In the genomic region with DNA sequence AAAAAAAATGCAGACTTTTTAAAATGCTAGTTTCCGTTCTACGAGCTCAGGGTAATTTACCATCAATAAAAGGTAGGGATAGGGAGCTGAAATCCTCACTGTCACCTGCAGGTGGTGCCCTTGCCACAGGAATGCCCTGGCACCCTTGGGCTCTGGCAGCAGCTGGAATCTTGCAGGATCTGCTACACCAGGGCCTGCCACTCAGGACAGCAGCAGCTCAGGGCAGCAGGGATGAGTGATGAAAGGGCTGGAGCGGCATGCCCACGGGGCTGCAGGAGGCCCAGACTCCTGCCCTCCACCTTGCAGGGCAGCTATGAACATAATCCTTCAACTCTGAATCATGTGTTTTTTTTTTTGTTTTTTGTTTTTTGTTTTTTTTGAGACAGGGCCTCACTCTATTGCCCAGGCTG, we compare ENCODE assay signal across 8 cellular contexts. TPM values are rescaled to one million over a fixed set of nuclear protein-coding genes. Genes with fewer than 3 reads are reported as not detected.
DNase-seq lines count a peak whose midpoint lies in the region; ATAC-seq and TF ChIP-seq lines count a peak whose summit lies in the region.

No MANE protein-coding gene starts in this region.

- no peaks in the 10 kb centered on the region for H3K9me3 Mint-ChIP-seq in endodermal cell

- H3K9me3 ChIP-seq in endodermal cell (ENCODE audit: control insufficient read depth, low read length), result no peaks in the 10 kb centered on the region
- no peaks in the 10 kb centered on the region for H3K9me3 ChIP-seq in mucosa of descending colon

- no peak overlapping the region for H3K4me3 ChIP-seq in endodermal cell (ENCODE audit: low read length)
- H3K4me3 ChIP-seq in mucosa of descending colon, result no peak overlapping the region

- no peak overlapping the region for H3K27ac Mint-ChIP-seq in endodermal cell

- TF ChIP-seq CTCF in endodermal cell (conservative IDR thresholded peaks at IDR 0.05), result peak; percentile 97
- TF ChIP-seq CTCF in mucosa of descending colon (IDR thresholded peaks at IDR 0.05), result peak; percentile 75

- H3K4me3 Mint-ChIP-seq in endodermal cell, result no peak overlapping the region

- intact Hi-C loops in mucosa of descending colon (cut with DNase I, micrococcal nuclease), result loop anchor here (2.0 to 10.0 kb wide), 3 partner anchors 99 to 226 kb away; no protein-coding TSS in a partner anchor

- H3K27me3 ChIP-seq in endodermal cell (ENCODE audit: control insufficient read depth, insufficient read depth, low read length, poor library complexity, severe bottlenecking), result no peaks in the 10 kb centered on the region

- H3K4me1 ChIP-seq in endodermal cell (ENCODE audit: control insufficient read depth, insufficient read depth, low read length), result no peaks in the 10 kb centered on the region
- no peaks in the 10 kb centered on the region for H3K4me1 ChIP-seq in mucosa of descending colon (ENCODE audit: low read depth)

- H3K36me3 ChIP-seq in endodermal cell (ENCODE audit: control insufficient read depth, insufficient read depth, low read length), result no peaks in the 10 kb centered on the region
- H3K36me3 ChIP-seq in mucosa of descending colon (ENCODE audit: low read depth), result no peaks in the 10 kb centered on the region

- ATAC-seq in mucosa of descending colon, result peak; percentile 98
- no peak for ATAC-seq in GM18861 (IDR thresholded peaks at IDR 0.05; ENCODE audit: unreplicated experiment)

- no peak overlapping the region for H3K9ac ChIP-seq in endodermal cell (ENCODE audit: extremely low read depth, low read length, poor library complexity, severe bottlenecking)

- peaks cover 2% of the 10 kb centered on the region for H3K4me1 Mint-ChIP-seq in endodermal cell

- H3K27ac ChIP-seq in endodermal cell (ENCODE audit: low read depth, low read length), result no peak overlapping the region

- H3K36me3 Mint-ChIP-seq in endodermal cell (ENCODE audit: low read depth), result peaks cover 3% of the 10 kb centered on the region

- DNase-seq in COLO668 (lab: John Stamatoyannopoulos, UW; ENCODE audit: unreplicated experiment) (peak; percentile 76), HS-27A (ENCODE audit: low read depth) (peak; percentile 46), NOMO-1 treated with DMSO at 0.1 percent for 48 hours (lab: John Stamatoyannopoulos, UW; ENCODE audit: unreplicated experiment) (peak; percentile 79), endodermal cell (peak; percentile 93), mucosa of descending colon (peak; percentile 75 to 88 (median 82))
- peak; percentile 48 to 59 for DNase-seq in activated CD8-positive, alpha-beta memory T cell treated with anti-CD3 and anti-CD28 coated beads for 1 hour (ENCODE audit: extremely low read depth in 1 of 2, low read depth in 1 of 2)
- DNase-seq in stimulated activated CD8-positive, alpha-beta memory T cell treated with anti-CD3 and anti-CD28 coated beads, Interleukin-4, amount 100 ng/mL, for 48 hours, result peak; percentile 86

- no peaks in the 10 kb centered on the region for H3K27me3 Mint-ChIP-seq in endodermal cell (ENCODE audit: insufficient read depth)

- 49 to 69% methylated on average over 2 to 4 of the region's 4 CpGs for WGBS in endodermal cell (ENCODE audit: insufficient coverage in 1 of 2, insufficient read length in 1 of 2), 2 experiments

RNA-seq across cellular contexts. Expression of gene GNG7, which starts 54.0 kb away (rescaled TPM):
- 10 to 100 TPM; 12.3 to 12.4 TPM for total RNA-seq in endodermal cell
- polyA plus RNA-seq in endodermal cell (2013, experiment 1 of 2), result 6.1 TPM
- polyA plus RNA-seq in endodermal cell (2013, experiment 2 of 2), result 6.1 TPM
- total RNA-seq in mucosa of descending colon, result 1 to 10 TPM; 2.5 to 6.9 (median 2.9) TPM
